8 cellular contexts compared by ENCODE assay signal in genomic region chr22:39014723-39015121, GRCh38. TPM values are rescaled to one million over a fixed set of nuclear protein-coding genes. Genes with fewer than 3 reads are reported as not detected.
DNase-seq lines count a peak whose midpoint lies in the region; ATAC-seq and TF ChIP-seq lines count a peak whose summit lies in the region.
"Not testable (repeated sequence)": the region's sequence is repeated elsewhere in the genome, so short reads cannot be mapped to it uniquely, and the experiment has no call there.

No MANE protein-coding gene starts in this region.

- not testable (repeated sequence) for TF ChIP-seq POLR2A in IMR-90 (IDR thresholded peaks at IDR 0.05; ENCODE audit: low read depth, low read length); erythroblast (IDR thresholded peaks at IDR 0.05; ENCODE audit: low read length); stomach (IDR thresholded peaks at IDR 0.05)

- H3K27ac Mint-ChIP-seq in CD4-positive, CD25-positive, alpha-beta regulatory T cell: peak overlapping the region; percentile 95 to 100 (median 98)
- peak overlapping the region; percentile 95 for H3K27ac Mint-ChIP-seq in T-helper 2 cell treated with Interferon-gamma antibody and Interleukin-4, amounts not matched to agents 5 μg/mL and 100 μg/mL, for 36 hours

- not testable (repeated sequence) for H3K9me1 ChIP-seq in IMR-90 (ENCODE audit: insufficient read depth, low read length)

- peaks cover 26% of the 10 kb centered on the region for H3K4me1 ChIP-seq in CD4-positive, CD25-positive, alpha-beta regulatory T cell (ENCODE audit: control insufficient read depth, insufficient read depth, low read length, poor library complexity, severe bottlenecking)
- H3K4me1 ChIP-seq in IMR-90 (ENCODE audit: control insufficient read depth, insufficient read depth, low read length); osteoblast (ENCODE audit: insufficient read depth, low read length): not testable (repeated sequence)
- peaks cover 15% of the 10 kb centered on the region for H3K4me1 ChIP-seq in adipocyte (ENCODE audit: control insufficient read depth, insufficient read depth, low read length)
- H3K4me1 ChIP-seq in left lung: peaks cover 0 to 21% of the 10 kb centered on the region in 2 donors
- H3K4me1 ChIP-seq in stomach: peaks cover 13 to 27% (median 19%) of the 10 kb centered on the region in 4 donors

- H4K5ac ChIP-seq in IMR-90 (ENCODE audit: low read depth, low read length): peak overlapping the region; percentile 62

- H3K27me3 Mint-ChIP-seq in CD4-positive, CD25-positive, alpha-beta regulatory T cell; T-helper 2 cell treated with Interferon-gamma antibody and Interleukin-4, amounts not matched to agents 5 μg/mL and 100 μg/mL, for 36 hours (ENCODE audit: low read depth): not testable (repeated sequence)

- peaks cover 12% of the 10 kb centered on the region for H3K36me3 Mint-ChIP-seq in CD4-positive, CD25-positive, alpha-beta regulatory T cell
- H3K36me3 Mint-ChIP-seq in T-helper 2 cell treated with Interferon-gamma antibody and Interleukin-4, amounts not matched to agents 5 μg/mL and 100 μg/mL, for 36 hours (ENCODE audit: low read depth): peaks cover 17% of the 10 kb centered on the region

- H3K4me3 Mint-ChIP-seq in CD4-positive, CD25-positive, alpha-beta regulatory T cell: peak overlapping the region; percentile 96 to 99 (median 96)
- H3K4me3 Mint-ChIP-seq in T-helper 2 cell treated with Interferon-gamma antibody and Interleukin-4, amounts not matched to agents 5 μg/mL and 100 μg/mL, for 36 hours: peak overlapping the region; percentile 98

- not testable (repeated sequence) for ATAC-seq in CD4-positive, CD25-positive, alpha-beta regulatory T cell (ENCODE audit: low read depth in 2 of 2)
- peak; percentile 13; the same call in 1 of the 2 replicates for ATAC-seq in IMR-90 (ENCODE audit: low read depth)
- peak; percentile 7 for ATAC-seq in left lung

- peak overlapping the region; percentile 88 for H3K9ac ChIP-seq in IMR-90 (ENCODE audit: low read depth, low read length)
- peak overlapping the region; percentile 88 for H3K9ac ChIP-seq in adipocyte (ENCODE audit: low read length)

- H4K8ac ChIP-seq in IMR-90 (ENCODE audit: low read depth in 2 of 2, low read length in 2 of 2): peak overlapping the region; percentile 79 to 96; a peak in 3 of 4 replicates

- intact Hi-C loops in IMR-90 (cut with micrococcal nuclease); left lung (cut with DNase I): not testable (repeated sequence)
- intact Hi-C loops in stomach (cut with DNase I; ENCODE audit: low total_unique reads): loop anchor here (10.0 kb wide), 1 partner anchor 110 kb away; no protein-coding TSS in a partner anchor

- H2AFZ ChIP-seq in IMR-90 (replicated peaks; ENCODE audit: low read length, poor library complexity): peak overlapping the region; percentile 91
- H2AFZ ChIP-seq in osteoblast (ENCODE audit: low read length): peak overlapping the region; percentile 65

- TF ChIP-seq CTCF in IMR-90 (conservative IDR thresholded peaks at IDR 0.05; ENCODE audit: low read depth, low read length); left lung (IDR thresholded peaks at IDR 0.05); osteoblast (IDR thresholded peaks at IDR 0.05; ENCODE audit: extremely low read depth, low read depth, low read length); stomach (IDR thresholded peaks at IDR 0.05): not testable (repeated sequence)

- POLR2A ChIA-PET in IMR-90 (lab: Charles Lee; ENCODE audit: unreplicated experiment): interaction anchor here (0.7 kb wide), 1 partner anchor 63 kb away, joined by 13 read pairs; the partner anchor contains the start of gene APOBEC3G

- H2BK15ac ChIP-seq in IMR-90 (ENCODE audit: low read depth, low read length): peak overlapping the region; percentile 63; the same call in 1 of the 3 replicates

- not testable (repeated sequence) for H3K9me3 Mint-ChIP-seq in CD4-positive, CD25-positive, alpha-beta regulatory T cell; T-helper 2 cell treated with Interferon-gamma antibody and Interleukin-4, amounts not matched to agents 5 μg/mL and 100 μg/mL, for 36 hours

- not testable (repeated sequence) for H3K9me3 ChIP-seq in CD4-positive, CD25-positive, alpha-beta regulatory T cell (ENCODE audit: control insufficient read depth in 2 of 2, low read length in 2 of 2); IMR-90 (ENCODE audit: control insufficient read depth, insufficient read depth, low read length); adipocyte (ENCODE audit: control insufficient read depth, low read length); left lung; osteoblast (ENCODE audit: low read depth, low read length); stomach

- not testable (repeated sequence) for H3K36me3 ChIP-seq in CD4-positive, CD25-positive, alpha-beta regulatory T cell (ENCODE audit: control insufficient read depth, insufficient read depth, low read length); IMR-90 (ENCODE audit: control insufficient read depth, insufficient read depth, low read length); adipocyte (ENCODE audit: control insufficient read depth, insufficient read depth, low read length, severe bottlenecking); left lung; osteoblast (ENCODE audit: insufficient read depth, low read length)
- H3K36me3 ChIP-seq in stomach: peaks cover 0 to 12% (median 7%) of the 10 kb centered on the region in 4 donors

- peak overlapping the region; percentile 86 for H3K4me3 ChIP-seq in CD4-positive, CD25-positive, alpha-beta regulatory T cell (ENCODE audit: low read depth, low read length)
- H3K4me3 ChIP-seq in IMR-90 (ENCODE audit: insufficient read depth, low read depth, low read length): peak overlapping the region; percentile 81
- H3K4me3 ChIP-seq in adipocyte (ENCODE audit: low read length): peak overlapping the region; percentile 88
- H3K4me3 ChIP-seq in left lung: peak overlapping the region; percentile 32 to 47
- peak overlapping the region; percentile 74 for H3K4me3 ChIP-seq in osteoblast (ENCODE audit: insufficient read depth, low read length)
- H3K4me3 ChIP-seq in stomach: peak overlapping the region; percentile 45 to 60 (median 51)

- CTCF ChIA-PET in IMR-90 (lab: Yijun Ruan, JAX): not testable (repeated sequence)

- dilution Hi-C loops in IMR-90 (cut with HindIII; ENCODE audit: low sequenced_read_pairs, unreplicated experiment): not testable (repeated sequence)

- peaks cover 8 to 34% of the 10 kb centered on the region in 2 experiments for H3K79me1 ChIP-seq in IMR-90 (ENCODE audit: low read depth in 1 of 2, low read length in 2 of 2)

- WGBS in IMR-90 (ENCODE audit: extremely low coverage in 2 of 2, insufficient read length in 1 of 2), 2 experiments: 52% methylated on average over 2 of the region's 6 CpGs; no CpG with 5 or more reads in 1 of the 2 experiments
- 35 to 40% (median 36%) methylated on average over 6 of the region's 6 CpGs for WGBS in stomach, 5 donors

- TF ChIP-seq EP300 in stomach (IDR thresholded peaks at IDR 0.05): not testable (repeated sequence)

- not testable (repeated sequence) for H3K27me3 ChIP-seq in CD4-positive, CD25-positive, alpha-beta regulatory T cell (ENCODE audit: control insufficient read depth, insufficient read depth, low read length); IMR-90 (ENCODE audit: control insufficient read depth, insufficient read depth, low read length); adipocyte (replicated peaks; ENCODE audit: control insufficient read depth, insufficient read depth, low read length); left lung; osteoblast (ENCODE audit: insufficient read depth, low read length); stomach

- H2AK9ac ChIP-seq in IMR-90 (replicated peaks; ENCODE audit: low read depth, low read length, poor library complexity): peak overlapping the region; percentile 53

- BruUV-seq in IMR-90 (replicated peaks; lab: Mats Ljungman, UMichigan): not testable (repeated sequence)

- H3K27ac ChIP-seq in CD4-positive, CD25-positive, alpha-beta regulatory T cell (ENCODE audit: insufficient read depth, low read length, poor library complexity, severe bottlenecking): peak overlapping the region; percentile 75
- H3K27ac ChIP-seq in IMR-90 (ENCODE audit: insufficient read depth, low read length) (peak overlapping the region; percentile 92), left lung (peak overlapping the region; percentile 77 to 84), osteoblast (ENCODE audit: low read depth, low read length) (peak overlapping the region; percentile 13), stomach (peak overlapping the region; percentile 74 to 88 (median 84))

- peak in 1 of 3 donors; percentile 39 for DNase-seq in CD4-positive, CD25-positive, alpha-beta regulatory T cell
- DNase-seq in IMR-90 (peak; percentile 10), adipocyte (ENCODE audit: low read depth) (peak; percentile 8), erythroblast (lab: John Stamatoyannopoulos, UW) (peak; percentile 31 to 53), left lung (peak in 1 of 2 donors; percentile 20)
- not testable (repeated sequence) for DNase-seq in T-helper 2 cell treated with Interferon-gamma antibody and Interleukin-4, amounts not matched to agents 5 μg/mL and 100 μg/mL, for 36 hours (ENCODE audit: low spot score); osteoblast (ENCODE audit: insufficient read length, low spot score, missing footprints); stomach

- peak overlapping the region; percentile 82 for H2AK5ac ChIP-seq in IMR-90 (ENCODE audit: low read depth, low read length)

- peak overlapping the region; percentile 48 for H3K18ac ChIP-seq in IMR-90 (ENCODE audit: low read depth, low read length)

- H3K4me2 ChIP-seq in IMR-90 (ENCODE audit: low read depth, low read length): peak overlapping the region; percentile 62
- H3K4me2 ChIP-seq in osteoblast (ENCODE audit: insufficient read depth, low read length): peak overlapping the region; percentile 87

- peak overlapping the region; percentile 42 for H3K56ac ChIP-seq in IMR-90 (ENCODE audit: extremely low read depth, insufficient read depth, low read length)

- peak overlapping the region; percentile 94 for H2BK5ac ChIP-seq in IMR-90 (ENCODE audit: low read depth, low read length, poor library complexity, severe bottlenecking)

- H2BK20ac ChIP-seq in IMR-90 (ENCODE audit: low read depth, low read length): peak overlapping the region; percentile 8; the same call in 1 of the 2 replicates

- H3K4ac ChIP-seq in IMR-90 (ENCODE audit: low read depth, low read length): peak overlapping the region; percentile 96

- in situ Hi-C loops in IMR-90 (cut with MboI; ENCODE audit: low sequenced_read_pairs): loop anchor here (5.0 kb wide), 1 partner anchor 108 kb away; no protein-coding TSS in a partner anchor

- H4K91ac ChIP-seq in IMR-90 (ENCODE audit: insufficient read depth, low read depth, low read length): peak overlapping the region; percentile 93

- H3K4me1 Mint-ChIP-seq in CD4-positive, CD25-positive, alpha-beta regulatory T cell: peaks cover 5 to 50% (median 17%) of the 10 kb centered on the region in 4 donors
- peaks cover 15% of the 10 kb centered on the region for H3K4me1 Mint-ChIP-seq in T-helper 2 cell treated with Interferon-gamma antibody and Interleukin-4, amounts not matched to agents 5 μg/mL and 100 μg/mL, for 36 hours (ENCODE audit: low read depth)

- not testable (repeated sequence) for TF ChIP-seq RAD21 in IMR-90 (IDR thresholded peaks at IDR 0.05; ENCODE audit: low read length)

- not testable (repeated sequence) for H4K20me1 ChIP-seq in IMR-90 (ENCODE audit: insufficient read depth, low read length); osteoblast (ENCODE audit: insufficient read depth, low read length)

- H3K79me2 ChIP-seq in osteoblast (ENCODE audit: insufficient read depth, low read length): peaks cover 12% of the 10 kb centered on the region

- H3K14ac ChIP-seq in IMR-90 (replicated peaks; ENCODE audit: low read depth, low read length): peak overlapping the region; percentile 99

- H2BK120ac ChIP-seq in IMR-90 (ENCODE audit: low read depth, low read length): peak overlapping the region; percentile 36; the same call in 1 of the 2 replicates

- H3K23ac ChIP-seq in IMR-90 (ENCODE audit: low read depth, low read length): peak overlapping the region; percentile 69

RNA-seq across cellular contexts. Expression of gene APOBEC3C, which starts 0.7 kb away (rescaled TPM):
- total RNA-seq in CD4-positive, CD25-positive, alpha-beta regulatory T cell: 59.0 TPM
- polyA plus RNA-seq in CD4-positive, CD25-positive, alpha-beta regulatory T cell: 100 to 1,000 TPM in 2 of 4 donors, 10 to 100 TPM in 2; 87.5 to 146 (median 110) TPM
- total RNA-seq in IMR-90 (2012; rRNA removed) (5.6 and 6.6 TPM in 2 replicates), left lung (10 to 100 TPM; 25.7 to 36.1 TPM), osteoblast (16.6 and 20.0 TPM in 2 replicates), stomach (10 to 100 TPM in 1 of 5 donors, 1 to 10 TPM in 4; 1.2 to 11.6 (median 2.0) TPM)
- polyA plus RNA-seq in IMR-90 (2012; rRNA removed) (26.7 and 32.0 TPM in 2 replicates), stomach (10 to 100 TPM; 12.1 to 15.4 (median 14.9) TPM)
- polyA plus RNA-seq in IMR-90 (2012; cell fraction: cytosol; rRNA removed): 21.9 and 31.4 TPM in 2 replicates
- 17.7 and 30.2 TPM in 2 replicates for polyA plus RNA-seq in IMR-90 (2012; cell fraction: nucleus; rRNA removed; ENCODE audit: low replicate concordance)

RNA-seq across cellular contexts. Expression of gene APOBEC3D, which starts 6.2 kb away (rescaled TPM):
- 24.4 TPM for total RNA-seq in CD4-positive, CD25-positive, alpha-beta regulatory T cell
- polyA plus RNA-seq in CD4-positive, CD25-positive, alpha-beta regulatory T cell: 10 to 100 TPM; 14.4 to 24.7 (median 16.1) TPM
- total RNA-seq in IMR-90 (2012; rRNA removed): 0.54 and 0.56 TPM in 2 replicates
- polyA plus RNA-seq in IMR-90 (2012; rRNA removed): 0.44 and 0.51 TPM in 2 replicates
- 0.11 and 0.20 TPM in 2 replicates for polyA plus RNA-seq in IMR-90 (2012; cell fraction: cytosol; rRNA removed)
- 2.5 and 3.7 TPM in 2 replicates for polyA plus RNA-seq in IMR-90 (2012; cell fraction: nucleus; rRNA removed; ENCODE audit: low replicate concordance)
- total RNA-seq in left lung: 1 to 10 TPM; 3.7 to 5.5 TPM
- total RNA-seq in osteoblast: 3.2 and 4.0 TPM in 2 replicates
- 1 to 10 TPM in 3 of 5 donors, under 1 TPM in 1, not detected in 1; 0.29 to 5.3 (median 2.4) TPM for total RNA-seq in stomach
- polyA plus RNA-seq in stomach: 1 to 10 TPM; 1.3 to 3.3 (median 2.9) TPM

RNA-seq across cellular contexts. Expression of gene APOBEC3F, which starts 25.9 kb away (rescaled TPM):
- total RNA-seq in CD4-positive, CD25-positive, alpha-beta regulatory T cell: 17.6 TPM
- 10 to 100 TPM in 2 of 4 donors, 1 to 10 TPM in 2; 7.8 to 18.4 (median 10.4) TPM for polyA plus RNA-seq in CD4-positive, CD25-positive, alpha-beta regulatory T cell
- total RNA-seq in IMR-90 (2012; rRNA removed) (3.4 and 4.2 TPM in 2 replicates), left lung (10 to 100 TPM; 11.2 to 12.4 TPM), osteoblast (3.5 and 5.1 TPM in 2 replicates), stomach (1 to 10 TPM in 3 of 5 donors, under 1 TPM in 1, not detected in 1; 0.89 to 4.1 (median 2.3) TPM)
- polyA plus RNA-seq in IMR-90 (2012; rRNA removed) (8.3 and 9.1 TPM in 2 replicates), stomach (1 to 10 TPM; 4.1 to 8.2 (median 4.6) TPM)
- 9.6 and 12.9 TPM in 2 replicates for polyA plus RNA-seq in IMR-90 (2012; cell fraction: cytosol; rRNA removed)
- 4.2 and 4.6 TPM in 2 replicates for polyA plus RNA-seq in IMR-90 (2012; cell fraction: nucleus; rRNA removed; ENCODE audit: low replicate concordance)

RNA-seq across cellular contexts. Expression of gene APOBEC3B, which starts 32.6 kb away (rescaled TPM):
- 2.1 TPM for total RNA-seq in CD4-positive, CD25-positive, alpha-beta regulatory T cell
- 1 to 10 TPM in 2 of 4 donors, under 1 TPM in 2; 0.17 to 1.4 (median 1.1) TPM for polyA plus RNA-seq in CD4-positive, CD25-positive, alpha-beta regulatory T cell
- total RNA-seq in IMR-90 (2012; rRNA removed) (17.2 and 17.6 TPM in 2 replicates), left lung (1 to 10 TPM; 1.9 to 9.5 TPM), osteoblast (0.36 and 0.59 TPM in 2 replicates), stomach (1 to 10 TPM in 2 of 5 donors, not detected in 3; 1.1 to 4.8 TPM)
- polyA plus RNA-seq in IMR-90 (2012; rRNA removed) (34.2 and 35.1 TPM in 2 replicates), stomach (1 to 10 TPM; 1.7 to 8.7 (median 3.8) TPM)
- polyA plus RNA-seq in IMR-90 (2012; cell fraction: cytosol; rRNA removed): 19.0 and 30.1 TPM in 2 replicates
- 11.0 and 11.8 TPM in 2 replicates for polyA plus RNA-seq in IMR-90 (2012; cell fraction: nucleus; rRNA removed; ENCODE audit: low replicate concordance)

RNA-seq across cellular contexts. Expression of gene APOBEC3A, which starts 57.3 kb away (rescaled TPM):
- total RNA-seq in CD4-positive, CD25-positive, alpha-beta regulatory T cell: not detected
- under 1 TPM in 1 of 4 donors, not detected in 3; 0.29 TPM for polyA plus RNA-seq in CD4-positive, CD25-positive, alpha-beta regulatory T cell
- not detected in 2 replicates for total RNA-seq in IMR-90 (2012; rRNA removed)
- not detected in 2 replicates for polyA plus RNA-seq in IMR-90 (2012; rRNA removed)
- polyA plus RNA-seq in IMR-90 (2012; cell fraction: cytosol; rRNA removed): not detected in 2 replicates
- not detected in 2 replicates for polyA plus RNA-seq in IMR-90 (2012; cell fraction: nucleus; rRNA removed; ENCODE audit: low replicate concordance)
- total RNA-seq in left lung: 10 to 100 TPM in 1 of 2 donors, 1 to 10 TPM in 1; 2.4 to 25.5 TPM
- total RNA-seq in osteoblast: not detected in 2 replicates
- 1 to 10 TPM in 2 of 5 donors, not detected in 3; 1.8 to 3.3 TPM for total RNA-seq in stomach
- polyA plus RNA-seq in stomach: 1 to 10 TPM in 2 of 3 donors, not detected in 1; 1.2 to 1.9 TPM

Comparison
In these comparisons a context has a peak if more than half of its experiments do, and no peak if none do; other contexts are left out.
1. H3K27ac ChIP-seq: peak in every context shown above with its lines; median percentile 92 in IMR-90; 84 in stomach; 80 in left lung; 75 in CD4-positive, CD25-positive, alpha-beta regulatory T cell; 13 in osteoblast.